Comparison of ENCODE assay signal across 6 cellular contexts in genomic region chr17:41084100-41084856, GRCh38. TPM values are rescaled to one million over a fixed set of nuclear protein-coding genes. Genes with fewer than 3 reads are reported as not detected.
"Had no signal": no experiment of that assay in that cellular context is flagged by ENCODE, and none has a peak within 500 bp of the region (broad histone marks: within the 10 kb centered on the region; RNA-seq: fewer than 3 reads in every experiment).

TSS of gene KRTAP4-7 (plus strand) at chr17:41084150. CDS start at chr17:41084207, 57 bp downstream.

RNA-seq across cellular contexts. Expression of gene KRTAP4-7, which starts in this region (rescaled TPM):
- total RNA-seq: activated CD4-positive, alpha-beta memory T cell treated with anti-CD3 and anti-CD28 coated beads, Interleukin-2, amount 10 ng/mL, durations not matched to agents 7 days and 5 days; activated CD8-positive, alpha-beta memory T cell treated with anti-CD3 and anti-CD28 coated beads, Interleukin-2, amount 10 ng/mL, durations not matched to agents 7 days and 5 days; cerebellum; SK-MEL-5; T-helper 1 cell treated with Interleukin-12 subunit alpha and Interleukin-12 subunit beta and Interleukin-4 antibody, amounts not matched to agents 30 ng/mL and 1 ng/mL, for 36 hours; T-helper 2 cell treated with Interferon-gamma antibody and Interleukin-4, amounts not matched to agents 100 ng/mL and 5 ng/mL, for 36 hours had no signal
